Comparison of ENCODE assay signal across 20 cellular contexts in genomic region chr1:205681364-205681763, GRCh38. TPM values are rescaled to one million over a fixed set of nuclear protein-coding genes. Genes with fewer than 3 reads are reported as not detected.
DNase-seq lines count a peak whose midpoint lies in the region; ATAC-seq, FAIRE-seq and TF ChIP-seq lines count a peak whose summit lies in the region.
"Had no signal": no experiment of that assay in that cellular context is flagged by ENCODE, and none has a peak within 500 bp of the region (broad histone marks: within the 10 kb centered on the region; RNA-seq: fewer than 3 reads in every experiment).

No MANE protein-coding gene starts in this region.

- no peaks in the 10 kb centered on the region for H3K27me3 ChIP-seq in CD8-positive, alpha-beta memory T cell (ENCODE audit: insufficient read depth, low read length, poor library complexity, severe bottlenecking)
- no peaks in the 10 kb centered on the region for H3K27me3 ChIP-seq in astrocyte (ENCODE audit: insufficient read depth, low read length)
- H3K27me3 ChIP-seq: ovary, vagina had no signal

- H3K27me3 Mint-ChIP-seq in CD8-positive, alpha-beta memory T cell, result peaks cover 9 to 15% of the 10 kb centered on the region in 2 donors
- H3K27me3 Mint-ChIP-seq in astrocyte (ENCODE audit: low read depth, unreplicated experiment), result no peaks in the 10 kb centered on the region
- no peaks in the 10 kb centered on the region for H3K27me3 Mint-ChIP-seq in naive B cell
- peaks cover 37% of the 10 kb centered on the region for H3K27me3 Mint-ChIP-seq in stimulated activated naive CD8-positive, alpha-beta T cell treated with anti-CD3 and anti-CD28 coated beads, Interleukin-15, amount 100 ng/mL, for 72 hours
- H3K27me3 Mint-ChIP-seq in activated CD8-positive, alpha-beta T cell treated with anti-CD3 and anti-CD28 coated beads for 36 hours, result peaks cover 9% of the 10 kb centered on the region

- POLR2A ChIA-PET in CD8-positive, alpha-beta memory T cell (lab: Charles Lee), result no interaction called here
- POLR2A ChIA-PET in activated CD8-positive, alpha-beta T cell treated with anti-CD3 and anti-CD28 coated beads for 36 hours (lab: Charles Lee), result no interaction called here

- H3K36me3 Mint-ChIP-seq in CD8-positive, alpha-beta memory T cell, result no peaks in the 10 kb centered on the region
- H3K36me3 Mint-ChIP-seq in astrocyte (ENCODE audit: low read depth, unreplicated experiment), result peaks cover 2% of the 10 kb centered on the region
- no peaks in the 10 kb centered on the region for H3K36me3 Mint-ChIP-seq in naive B cell
- no peaks in the 10 kb centered on the region for H3K36me3 Mint-ChIP-seq in activated CD8-positive, alpha-beta T cell treated with anti-CD3 and anti-CD28 coated beads for 36 hours (ENCODE audit: low read depth)

- H3K4me2 ChIP-seq in astrocyte (ENCODE audit: low read length), result no peak overlapping the region

- H3K27ac ChIP-seq in 22Rv1 (peak overlapping the region; percentile 60), astrocyte (ENCODE audit: low read depth, low read length) (no peak overlapping the region)
- H3K27ac ChIP-seq in CD8-positive, alpha-beta memory T cell (ENCODE audit: low read depth, low read length), result no peak overlapping the region

- H3K4me1 Mint-ChIP-seq in CD8-positive, alpha-beta memory T cell, result peaks cover 11 to 17% (median 15%) of the 10 kb centered on the region in 3 donors
- H3K4me1 Mint-ChIP-seq in astrocyte (ENCODE audit: low read depth, unreplicated experiment), result peaks cover 11% of the 10 kb centered on the region
- H3K4me1 Mint-ChIP-seq in naive B cell, result peaks cover 24 to 40% (median 38%) of the 10 kb centered on the region in 3 donors
- H3K4me1 Mint-ChIP-seq in stimulated activated naive CD8-positive, alpha-beta T cell treated with anti-CD3 and anti-CD28 coated beads, Interleukin-15, amount 100 ng/mL, for 72 hours, result peaks cover 19% of the 10 kb centered on the region
- H3K4me1 Mint-ChIP-seq in activated CD8-positive, alpha-beta T cell treated with anti-CD3 and anti-CD28 coated beads for 36 hours (ENCODE audit: low read depth), result peaks cover 12% of the 10 kb centered on the region

- no peak overlapping the region for H3K4me3 ChIP-seq in CD8-positive, alpha-beta memory T cell (ENCODE audit: low read length)
- H3K4me3 ChIP-seq in astrocyte (ENCODE audit: insufficient read depth, low read depth, low read length), result no peak overlapping the region

- H3K9ac ChIP-seq in astrocyte (ENCODE audit: low read length), result no peak overlapping the region

- CTCF ChIA-PET in CD8-positive, alpha-beta memory T cell (lab: Charles Lee), result interaction anchor here (1.4 to 4.4 kb wide), 2 partner anchors 23 to 90 kb away, joined by 4 to 30 read pairs; no protein-coding TSS in a partner anchor
- CTCF ChIA-PET in activated CD8-positive, alpha-beta T cell treated with anti-CD3 and anti-CD28 coated beads for 36 hours (lab: Charles Lee), result interaction anchor here (0.7 to 10.1 kb wide), 6 partner anchors 24 to 196 kb away, joined by 3 to 101 read pairs (median 4); no protein-coding TSS in a partner anchor

- ATAC-seq in naive B cell (ENCODE audit: low read depth in 2 of 2), result no peak
- ATAC-seq in stimulated activated naive CD8-positive, alpha-beta T cell treated with anti-CD3 and anti-CD28 coated beads, Interleukin-15, amount 100 ng/mL, for 72 hours, result no peak
- ATAC-seq in activated CD8-positive, alpha-beta T cell treated with anti-CD3 and anti-CD28 coated beads for 36 hours, result no peak
- no peak for ATAC-seq in HG02678 (IDR thresholded peaks at IDR 0.05; ENCODE audit: unreplicated experiment)
- ATAC-seq: Right ventricle myocardium inferior had no signal

- FAIRE-seq in astrocyte (lab: Jason Lieb, UNC), result no peak
- FAIRE-seq: colon, GM12892 had no signal

- peak overlapping the region in 4 of 7 donors; percentile 55 to 87 (median 76) for H3K4me3 Mint-ChIP-seq in CD8-positive, alpha-beta memory T cell
- peak overlapping the region; percentile 83 for H3K4me3 Mint-ChIP-seq in astrocyte (ENCODE audit: unreplicated experiment)
- peak overlapping the region; percentile 42 to 87 (median 84) for H3K4me3 Mint-ChIP-seq in naive B cell
- no peak overlapping the region for H3K4me3 Mint-ChIP-seq in stimulated activated naive CD8-positive, alpha-beta T cell treated with anti-CD3 and anti-CD28 coated beads, Interleukin-15, amount 100 ng/mL, for 72 hours
- H3K4me3 Mint-ChIP-seq in activated CD8-positive, alpha-beta T cell treated with anti-CD3 and anti-CD28 coated beads for 36 hours, result no peak overlapping the region

- no peak overlapping the region for H3K27ac Mint-ChIP-seq in CD8-positive, alpha-beta memory T cell
- H3K27ac Mint-ChIP-seq in astrocyte (ENCODE audit: unreplicated experiment), result no peak overlapping the region
- H3K27ac Mint-ChIP-seq in naive B cell, result peak overlapping the region in 4 of 6 donors; percentile 42 to 74 (median 54)
- no peak overlapping the region for H3K27ac Mint-ChIP-seq in stimulated activated naive CD8-positive, alpha-beta T cell treated with anti-CD3 and anti-CD28 coated beads, Interleukin-15, amount 100 ng/mL, for 72 hours
- H3K27ac Mint-ChIP-seq in activated CD8-positive, alpha-beta T cell treated with anti-CD3 and anti-CD28 coated beads for 36 hours, result no peak overlapping the region
- H3K27ac Mint-ChIP-seq: activated B cell treated with CpG ODN at 0.5 μM for 24 hours had no signal

- no peaks in the 10 kb centered on the region for H3K9me3 Mint-ChIP-seq in CD8-positive, alpha-beta memory T cell
- no peaks in the 10 kb centered on the region for H3K9me3 Mint-ChIP-seq in astrocyte (ENCODE audit: unreplicated experiment)
- peaks cover 0 to 1% (median 0%) of the 10 kb centered on the region in 7 donors for H3K9me3 Mint-ChIP-seq in naive B cell
- no peaks in the 10 kb centered on the region for H3K9me3 Mint-ChIP-seq in stimulated activated naive CD8-positive, alpha-beta T cell treated with anti-CD3 and anti-CD28 coated beads, Interleukin-15, amount 100 ng/mL, for 72 hours
- H3K9me3 Mint-ChIP-seq in activated CD8-positive, alpha-beta T cell treated with anti-CD3 and anti-CD28 coated beads for 36 hours, result no peaks in the 10 kb centered on the region
- H3K9me3 Mint-ChIP-seq: activated B cell treated with CpG ODN at 0.5 μM for 24 hours had no signal

- intact Hi-C loops in activated CD8-positive, alpha-beta T cell treated with anti-CD3 and anti-CD28 coated beads for 36 hours (cut with micrococcal nuclease), result no loop called here

- no peak for DNase-seq in CD8-positive, alpha-beta memory T cell
- no peak for DNase-seq in astrocyte (ENCODE audit: low read depth)
- no peak for DNase-seq in naive B cell
- no peak for DNase-seq in stimulated activated naive CD8-positive, alpha-beta T cell treated with anti-CD3 and anti-CD28 coated beads, Interleukin-15, amount 100 ng/mL, for 72 hours
- DNase-seq in activated CD8-positive, alpha-beta T cell treated with anti-CD3 and anti-CD28 coated beads for 36 hours, result no peak
- DNase-seq in SW 1271 (lab: John Stamatoyannopoulos, UW), result no peak
- DNase-seq: activated B cell treated with CpG ODN at 0.5 μM for 24 hours, foreskin melanocyte, KBM-7, NCI-H1048, NCI-H2081 treated with DMSO at 0.1 percent for 48 hours, NCI-H526, ovary, stomach had no signal

- H3K4me1 ChIP-seq in CD8-positive, alpha-beta memory T cell (ENCODE audit: insufficient read depth, low read length), result peaks cover 9% of the 10 kb centered on the region
- H3K4me1 ChIP-seq in astrocyte (ENCODE audit: insufficient read depth, low read length), result peaks cover 13% of the 10 kb centered on the region

- no peak for TF ChIP-seq CTCF in 22Rv1 (IDR thresholded peaks at IDR 0.05)
- TF ChIP-seq CTCF in astrocyte (IDR thresholded peaks at IDR 0.05; ENCODE audit: insufficient read depth, low read depth, low read length), result no peak
- no peak for TF ChIP-seq CTCF in activated CD8-positive, alpha-beta T cell treated with anti-CD3 and anti-CD28 coated beads for 36 hours (IDR thresholded peaks at IDR 0.05)

- H3K9me3 ChIP-seq in CD8-positive, alpha-beta memory T cell (ENCODE audit: low read length), result no peaks in the 10 kb centered on the region
- H3K9me3 ChIP-seq in astrocyte (ENCODE audit: insufficient read depth, low read depth, low read length), result no peaks in the 10 kb centered on the region
- H3K9me3 ChIP-seq: ovary, stomach, vagina had no signal

- no peaks in the 10 kb centered on the region for H3K36me3 ChIP-seq in CD8-positive, alpha-beta memory T cell (ENCODE audit: insufficient read depth, low read length)
- H3K36me3 ChIP-seq in astrocyte (ENCODE audit: insufficient read depth, low read length), result no peaks in the 10 kb centered on the region
- H3K36me3 ChIP-seq: ovary, stomach, vagina had no signal

- H3K79me2 ChIP-seq in astrocyte (ENCODE audit: insufficient read depth, low read length), result peaks cover 14% of the 10 kb centered on the region

- peaks cover 9% of the 10 kb centered on the region for H4K20me1 ChIP-seq in astrocyte (ENCODE audit: insufficient read depth, low read length)

- no peak overlapping the region for H2AFZ ChIP-seq in astrocyte (ENCODE audit: low read depth, low read length)

RNA-seq across cellular contexts. Expression of gene SLC45A3, which starts 1.1 kb away (rescaled TPM):
- under 1 TPM; 0.29 to 0.33 TPM for total RNA-seq in CD8-positive, alpha-beta memory T cell
- not detected for polyA plus RNA-seq in CD8-positive, alpha-beta memory T cell
- total RNA-seq in astrocyte, result 6.8 and 7.1 TPM in 2 replicates
- polyA plus RNA-seq in naive B cell (ENCODE audit: low read depth in 6 of 6), result 1 to 10 TPM in 5 of 6 donors, under 1 TPM in 1; 0.96 to 5.4 (median 4.0) TPM
- under 1 TPM; 0.38 to 0.65 TPM for total RNA-seq in activated CD8-positive, alpha-beta T cell treated with anti-CD3 and anti-CD28 coated beads for 36 hours

RNA-seq across cellular contexts. Expression of gene ELK4, which starts 49.6 kb away (rescaled TPM):
- 10 to 100 TPM; 83.3 to 88.7 TPM for total RNA-seq in CD8-positive, alpha-beta memory T cell
- 6.1 TPM for polyA plus RNA-seq in CD8-positive, alpha-beta memory T cell
- total RNA-seq in astrocyte, result 28.4 and 31.3 TPM in 2 replicates
- 10 to 100 TPM in 1 of 6 donors, 1 to 10 TPM in 5; 4.8 to 10.2 (median 6.0) TPM for polyA plus RNA-seq in naive B cell (ENCODE audit: low read depth in 6 of 6)
- total RNA-seq in activated CD8-positive, alpha-beta T cell treated with anti-CD3 and anti-CD28 coated beads for 36 hours, result 10 to 100 TPM; 61.5 to 62.1 TPM

Comparison
In these comparisons a context has a peak if more than half of its experiments do, and no peak if none do; other contexts are left out.
1. H3K27ac Mint-ChIP-seq: peak in naive B cell (4 of 6); none in CD8-positive, alpha-beta memory T cell (0 of 8), astrocyte (single experiment), stimulated activated naive CD8-positive, alpha-beta T cell treated with anti-CD3 and anti-CD28 coated beads, Interleukin-15, amount 100 ng/mL, for 72 hours (0 of 2) and activated CD8-positive, alpha-beta T cell treated with anti-CD3 and anti-CD28 coated beads for 36 hours (single experiment).
2. H3K4me3 Mint-ChIP-seq: peak in CD8-positive, alpha-beta memory T cell (4 of 7), astrocyte (single experiment) and naive B cell (8 of 8); none in stimulated activated naive CD8-positive, alpha-beta T cell treated with anti-CD3 and anti-CD28 coated beads, Interleukin-15, amount 100 ng/mL, for 72 hours (0 of 2) and activated CD8-positive, alpha-beta T cell treated with anti-CD3 and anti-CD28 coated beads for 36 hours (single experiment).